In the genomic region with DNA sequence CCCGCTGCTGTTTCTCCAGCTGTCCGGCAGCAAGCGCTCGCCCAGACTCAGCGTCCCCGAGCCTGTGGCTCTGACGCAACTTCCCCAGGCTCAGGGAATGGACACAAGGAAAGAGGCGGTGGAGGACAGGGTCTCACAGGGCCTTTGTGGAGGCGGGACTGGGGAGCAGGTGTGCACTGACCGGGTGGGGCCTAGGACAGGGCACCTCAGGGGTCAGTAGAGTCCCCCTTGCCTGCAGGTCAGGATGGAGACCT, we compare ENCODE assay signal across 24 cellular contexts. TPM values are rescaled to one million over a fixed set of nuclear protein-coding genes. Genes with fewer than 3 reads are reported as not detected.
DNase-seq lines count a peak whose midpoint lies in the region; ATAC-seq, FAIRE-seq and TF ChIP-seq lines count a peak whose summit lies in the region.
"Had no signal": no experiment of that assay in that cellular context is flagged by ENCODE, and none has a peak within 500 bp of the region (broad histone marks: within the 10 kb centered on the region; RNA-seq: fewer than 3 reads in every experiment).

No MANE protein-coding gene starts in this region.

- H3K4me1 ChIP-seq in HepG2 (ENCODE audit: insufficient read depth, low read length) (peaks cover 31% of the 10 kb centered on the region), right lobe of liver (no peaks in the 10 kb centered on the region), H1 (replicated peaks in 1 of 4; ENCODE audit: control insufficient read depth in 3 of 4, insufficient read depth in 4 of 4, low read length in 3 of 4) (no peaks in the 10 kb centered on the region; a peak in 1 of 7 replicates), psoas muscle (peaks cover 15% of the 10 kb centered on the region), kidney (ENCODE audit: control insufficient read depth in 1 of 2, insufficient read depth in 1 of 2, low read depth in 1 of 2, low read length in 2 of 2) (peaks cover 0 to 2% of the 10 kb centered on the region in 2 donors)
- H3K4me1 ChIP-seq: BE2C, HAP-1 had no signal

- no peak overlapping the region for H2BK20ac ChIP-seq in H1 (ENCODE audit: low read length)

- H3K14ac ChIP-seq in H1 (ENCODE audit: insufficient read length): no peak overlapping the region

- no peak for FAIRE-seq in HepG2 (lab: Jason Lieb, UNC)
- FAIRE-seq in H1 (lab: Jason Lieb, UNC): no peak
- no peak for FAIRE-seq in kidney (lab: Jason Lieb, UNC)
- FAIRE-seq: A549, GM12891, GM18507, H54 had no signal

- TF ChIP-seq EP300 in HepG2 (IDR thresholded peaks at IDR 0.05; ENCODE audit: low read depth in 2 of 2, low read length in 2 of 2) (no peak), HepG2 (CRISPR knock-in tag; IDR thresholded peaks at IDR 0.05; ENCODE audit: borderline replicate concordance) (no peak), H1 (IDR thresholded peaks at IDR 0.05; ENCODE audit: borderline replicate concordance in 1 of 2, low read depth in 2 of 2, low read length in 2 of 2) (no peak)

- H3K79me2 ChIP-seq in HepG2 (ENCODE audit: insufficient read depth, low read length) (no peaks in the 10 kb centered on the region), H1 (ENCODE audit: control insufficient read depth in 1 of 2, insufficient read depth in 2 of 2, low read length in 2 of 2) (no peaks in the 10 kb centered on the region)

- H3K4me3 ChIP-seq in HepG2 (replicated peaks in 1 of 3; ENCODE audit: insufficient read depth in 1 of 3, low read depth in 2 of 3, low read length in 3 of 3) (no peak overlapping the region), right lobe of liver (no peak overlapping the region), H1 (ENCODE audit: extremely low read depth in 1 of 4, insufficient read depth in 2 of 4, low read depth in 3 of 4, low read length in 4 of 4) (no peak overlapping the region), psoas muscle (no peak overlapping the region), kidney (ENCODE audit: low read length in 2 of 2) (no peak overlapping the region)
- H3K4me3 ChIP-seq: A549, GM23338, HAP-1 had no signal

- intact Hi-C loops in HepG2 (cut with micrococcal nuclease; ENCODE audit: unreplicated experiment): no loop called here
- intact Hi-C loops in right lobe of liver (cut with DNase I): no loop called here
- intact Hi-C loops in psoas muscle (cut with DNase I): no loop called here
- intact Hi-C loops in kidney (cut with DNase I): no loop called here

- no peak overlapping the region for H3K4ac ChIP-seq in H1 (replicated peaks; ENCODE audit: insufficient read length, low read depth, low read length)

- no peak overlapping the region for H3K56ac ChIP-seq in H1 (replicated peaks; ENCODE audit: insufficient read length, low read depth, low read length)

- H4K20me1 ChIP-seq in HepG2 (ENCODE audit: insufficient read depth, low read length): peaks cover 3% of the 10 kb centered on the region; the same call in 1 of the 2 replicates
- peaks cover 0 to 10% of the 10 kb centered on the region in 2 experiments for H4K20me1 ChIP-seq in H1 (replicated peaks in 1 of 2; ENCODE audit: control insufficient read depth in 1 of 2, insufficient read depth in 2 of 2, low read length in 2 of 2)

- no peak overlapping the region for H3K23ac ChIP-seq in H1 (ENCODE audit: insufficient read length)

- no peak overlapping the region for H2BK120ac ChIP-seq in H1 (replicated peaks; ENCODE audit: low read depth, low read length)

- H2BK5ac ChIP-seq in H1 (ENCODE audit: low read depth, low read length): no peak overlapping the region; the same call in 1 of the 2 replicates

- no peak overlapping the region for H3K27ac ChIP-seq in HepG2 (ENCODE audit: extremely low read length, insufficient read depth, low read length)
- H3K27ac ChIP-seq in right lobe of liver: no peak overlapping the region
- H3K27ac ChIP-seq in H1 (ENCODE audit: low read depth, low read length): no peak overlapping the region
- no peak overlapping the region for H3K27ac ChIP-seq in psoas muscle
- H3K27ac ChIP-seq in kidney (ENCODE audit: low read depth in 2 of 2, low read length in 2 of 2): no peak overlapping the region

- ATAC-seq in HepG2: no peak
- no peak for ATAC-seq in right lobe of liver
- peak; percentile 23 to 41 (median 36) for ATAC-seq in psoas muscle
- ATAC-seq in HG02870 (IDR thresholded peaks at IDR 0.05; ENCODE audit: unreplicated experiment): no peak
- ATAC-seq: A549 had no signal

- BruUV-seq in HepG2 (replicated peaks; lab: Mats Ljungman, UMichigan): no TSS peak

- H3K36me3 ChIP-seq in HepG2 (replicated peaks in 1 of 2; ENCODE audit: control insufficient read depth in 1 of 2, insufficient read depth in 2 of 2, low read length in 2 of 2) (peaks cover 31 to 52% of the 10 kb centered on the region in 2 experiments), right lobe of liver (peaks cover 0 to 6% (median 0%) of the 10 kb centered on the region in 4 donors), H1 (ENCODE audit: control insufficient read depth in 2 of 4, insufficient read depth in 4 of 4, low read length in 3 of 4) (peaks cover 28 to 69% (median 58%) of the 10 kb centered on the region in 4 experiments; a peak in 7 of 8 replicates), psoas muscle (ENCODE audit: insufficient read depth in 1 of 2, low read depth in 1 of 2) (peaks cover 0 to 57% of the 10 kb centered on the region in 2 donors), kidney (ENCODE audit: control insufficient read depth in 1 of 2, insufficient read depth in 2 of 2, low read length in 2 of 2) (peaks cover 4 to 28% of the 10 kb centered on the region in 2 donors)
- H3K36me3 ChIP-seq: BE2C had no signal

- TF ChIP-seq RAD21 in HepG2 (CRISPR knock-in tag; IDR thresholded peaks at IDR 0.05) (no peak), H1 (IDR thresholded peaks at IDR 0.05 in 1 of 2, conservative IDR thresholded peaks at IDR 0.05 in 1 of 2; ENCODE audit: low read depth in 2 of 2, low read length in 2 of 2) (no peak)

- no peaks in the 10 kb centered on the region; the same call in 1 of the 2 replicates for H3K79me1 ChIP-seq in H1 (ENCODE audit: low read depth, low read length)

- in situ Hi-C loops in HepG2 (cut with HindIII; ENCODE audit: extremely low pct_ligation_motif_present, low pct_unique_long_range_greater_than_20kb): no loop called here

- DNase-seq in HepG2 (ENCODE audit: low spot score) (no peak), right lobe of liver (no peak), H1 (ENCODE audit: low read depth in 1 of 2, low spot score in 2 of 2) (no peak), psoas muscle (peak in 1 of 2 donors; percentile 9), epidermal melanocyte (ENCODE audit: insufficient read length, low spot score) (no peak), kidney (no peak)
- DNase-seq: 8988T, ACHN, AML-193, BE2C, Calu3, COR-L47, DMS53, DMS79 treated with DMSO at 0.1 percent for 48 hours, GF-D8, HFFc6 had no signal

- CTCF ChIA-PET in HepG2 (lab: Yijun Ruan, JAX; ENCODE audit: low intra/inter-chr PET ratio, low total read pairs) (no interaction called here), H1 (lab: Charles Lee; ENCODE audit: partially characterized antibody) (interaction anchor here (0.9 kb wide), 1 partner anchor 21 kb away, joined by 4 read pairs; no protein-coding TSS in a partner anchor)

- H2AFZ ChIP-seq in HepG2 (ENCODE audit: low read length) (no peak overlapping the region), H1 (ENCODE audit: low read length) (no peak overlapping the region)
- H2AFZ ChIP-seq: GM23338 had no signal

- POLR2A ChIA-PET in HepG2 (lab: Yijun Ruan, JAX): interaction anchor here (1.4 to 2.3 kb wide), 2 partner anchors 21 to 29 kb away, joined by 5 to 12 read pairs; partner anchors contain the start of gene LAMA5
- POLR2A ChIA-PET in H1 (lab: Charles Lee; ENCODE audit: partially characterized antibody): interaction anchor here (0.8 to 12.3 kb wide), 9 partner anchors 13 to 43 kb away, joined by 3 to 95 read pairs (median 5); partner anchors contain the start of gene RPS21

- no peak overlapping the region for H2BK12ac ChIP-seq in H1 (ENCODE audit: low read depth, low read length)

- H3K23me2 ChIP-seq in H1 (ENCODE audit: low read depth, low read length): no peaks in the 10 kb centered on the region; the same call in 1 of the 2 replicates

- H3K9ac ChIP-seq in HepG2 (ENCODE audit: insufficient read depth, low read depth, low read length): no peak overlapping the region
- H3K9ac ChIP-seq in H1 (replicated peaks in 1 of 4; ENCODE audit: extremely low read depth in 1 of 4, low read depth in 3 of 4, low read length in 3 of 4): no peak overlapping the region
- no peak overlapping the region for H3K9ac ChIP-seq in kidney (ENCODE audit: low read length in 2 of 2)

- H3K9me3 ChIP-seq in HepG2 (ENCODE audit: low read length): no peaks in the 10 kb centered on the region
- no peaks in the 10 kb centered on the region for H3K9me3 ChIP-seq in right lobe of liver
- peaks cover 0 to 3% of the 10 kb centered on the region in 2 experiments; a peak in 2 of 4 replicates for H3K9me3 ChIP-seq in H1 (ENCODE audit: insufficient read depth in 2 of 2, low read depth in 1 of 2, low read length in 1 of 2)
- H3K9me3 ChIP-seq in psoas muscle: no peaks in the 10 kb centered on the region
- H3K9me3 ChIP-seq in kidney (ENCODE audit: control insufficient read depth in 1 of 2, low read length in 2 of 2): no peaks in the 10 kb centered on the region
- H3K9me3 ChIP-seq: BE2C, HAP-1 had no signal

- no peak overlapping the region for H4K91ac ChIP-seq in H1 (replicated peaks; ENCODE audit: insufficient read length, low read length)

- TF ChIP-seq CTCF in HepG2 (CRISPR knock-in tag; IDR thresholded peaks at IDR 0.05) (no peak), right lobe of liver (IDR thresholded peaks at IDR 0.05) (no peak), H1 (IDR thresholded peaks at IDR 0.05; ENCODE audit: control extremely low read depth in 1 of 3, insufficient read depth in 1 of 3, low read depth in 1 of 3, low read length in 3 of 3) (no peak), psoas muscle (IDR thresholded peaks at IDR 0.05) (no peak), kidney (IDR thresholded peaks at IDR 0.05; ENCODE audit: borderline replicate concordance, extremely low read depth, insufficient read depth) (no peak)

- H2AK5ac ChIP-seq in H1 (ENCODE audit: low read depth, low read length): no peak overlapping the region

- H4K5ac ChIP-seq in H1 (ENCODE audit: insufficient read length, low read depth, low read length): no peak overlapping the region

- H3K4me2 ChIP-seq in HepG2 (ENCODE audit: low read depth, low read length) (no peak overlapping the region), H1 (ENCODE audit: insufficient read depth in 1 of 2, low read depth in 2 of 2, low read length in 2 of 2) (no peak overlapping the region)
- H3K4me2 ChIP-seq: A549, GM23338 had no signal

- WGBS in HepG2 (ENCODE audit: low lambda C conversion rate): 94% methylated on average over 9 of the region's 10 CpGs
- WGBS in right lobe of liver (ENCODE audit: insufficient coverage, low coverage, low lambda C conversion rate, missing lambda C conversion rate): no CpG with 5 or more reads among the region's 10 CpGs
- WGBS in H1 (ENCODE audit: extremely low coverage in 1 of 2, insufficient coverage in 1 of 2, insufficient read length in 1 of 2, insufficient replicate concordance in 2 of 2, low coverage in 1 of 2, low lambda C conversion rate in 2 of 2, missing lambda C conversion rate in 1 of 2), 2 experiments: 94% methylated on average over 10 of the region's 10 CpGs; no CpG with 5 or more reads in 1 of the 2 experiments
- 52 to 74% (median 52%) methylated on average over 9 to 10 of the region's 10 CpGs for WGBS in psoas muscle, 3 donors

- TF ChIP-seq POLR2A in HepG2 (IDR thresholded peaks at IDR 0.05; ENCODE audit: insufficient read depth in 1 of 2, low read depth in 2 of 2, low read length in 2 of 2): no peak
- TF ChIP-seq POLR2A in right lobe of liver (IDR thresholded peaks at IDR 0.05): no peak
- no peak for TF ChIP-seq POLR2A in H1 (IDR thresholded peaks at IDR 0.05; ENCODE audit: control extremely low read depth in 1 of 2, low read depth in 2 of 2, low read length in 2 of 2)

- no peak overlapping the region for H2BK15ac ChIP-seq in H1 (ENCODE audit: low read length)

- peak overlapping the region; percentile 57; the same call in 1 of the 2 replicates for H4K8ac ChIP-seq in H1 (ENCODE audit: extremely low read depth, insufficient read depth, low read length)

- H3K18ac ChIP-seq in H1 (ENCODE audit: extremely low read depth, low read length): no peak overlapping the region

- H3K27me3 ChIP-seq in HepG2 (ENCODE audit: control insufficient read depth in 1 of 2, insufficient read depth in 2 of 2, low read length in 2 of 2) (no peaks in the 10 kb centered on the region), right lobe of liver (no peaks in the 10 kb centered on the region), H1 (replicated peaks in 1 of 4; ENCODE audit: control insufficient read depth in 3 of 4, extremely low read depth in 1 of 4, insufficient read depth in 3 of 4, low read length in 3 of 4) (no peaks in the 10 kb centered on the region), psoas muscle (ENCODE audit: insufficient read depth in 3 of 3, low read length in 2 of 3) (no peaks in the 10 kb centered on the region)
- H3K27me3 ChIP-seq: BE2C had no signal

RNA-seq across cellular contexts. Expression of gene LAMA5, which starts 20.0 kb away (rescaled TPM):
- total RNA-seq in HepG2 (2016; rRNA removed; fragmentation: Illumina TruSeq; extraction: Trizol) (28.5 and 44.7 TPM in 2 replicates), right lobe of liver (10 to 100 TPM; 30.3 to 80.8 (median 47.1) TPM), psoas muscle (10 to 100 TPM; 27.2 to 74.6 (median 46.5) TPM), kidney (342 TPM)
- total RNA-seq in HepG2 (2016; cell fraction: cytosol; rRNA removed; fragmentation: Illumina TruSeq; extraction: Trizol; ENCODE audit: low read depth): 32.2 and 40.1 TPM in 2 replicates
- 24.0 and 53.5 TPM in 2 replicates for total RNA-seq in HepG2 (2016; cell fraction: insoluble cytoplasmic fraction; rRNA removed; fragmentation: Illumina TruSeq; extraction: Trizol)
- 23.5 and 24.2 TPM in 2 replicates for total RNA-seq in HepG2 (2016; cell fraction: membrane; rRNA removed; fragmentation: Illumina TruSeq; extraction: Trizol)
- 108 and 131 TPM in 2 replicates for total RNA-seq in HepG2 (2016; cell fraction: nucleus; rRNA removed; fragmentation: Illumina TruSeq; extraction: Trizol)
- polyA plus RNA-seq in HepG2 (2011; rRNA removed) (21.0 and 22.7 TPM in 2 replicates), H1 (2011; rRNA removed) (34.4 and 90.7 TPM in 2 replicates), psoas muscle (10 to 100 TPM; 14.4 to 40.5 (median 23.3) TPM), kidney (ENCODE audit: insufficient read depth, low read depth, low replicate concordance) (94.0 TPM)
- 9.5 and 17.6 TPM in 2 replicates for polyA plus RNA-seq in HepG2 (2011; cell fraction: cytosol; rRNA removed)
- 504 and 754 TPM in 2 replicates for polyA plus RNA-seq in HepG2 (2011; cell fraction: nucleus; rRNA removed)
- polyA plus RNA-seq in HepG2 (2012): 96.2 and 135 TPM in 2 replicates
- 12.5 and 12.7 TPM in 2 replicates for polyA plus RNA-seq in HepG2 (2016; cell fraction: cytosol; fragmentation: Illumina TruSeq; extraction: Trizol; ENCODE audit: low read depth)
- polyA plus RNA-seq in HepG2 (2016; cell fraction: insoluble cytoplasmic fraction; fragmentation: Illumina TruSeq; extraction: Trizol; ENCODE audit: low read depth): 34.3 and 49.3 TPM in 2 replicates
- 14.2 and 17.2 TPM in 2 replicates for polyA plus RNA-seq in HepG2 (2016; cell fraction: membrane; fragmentation: Illumina TruSeq; extraction: Trizol; ENCODE audit: low read depth)
- polyA plus RNA-seq in HepG2 (2016; cell fraction: nucleus; fragmentation: Illumina TruSeq; extraction: Trizol; ENCODE audit: insufficient read depth, low read depth): 598 and 620 TPM in 2 replicates
- 26.2 and 35.7 TPM in 2 replicates for polyA minus RNA-seq in HepG2 (2011; rRNA and poly(A)+ RNA removed; ENCODE audit: low replicate concordance)
- polyA minus RNA-seq in HepG2 (2011; cell fraction: cytosol; rRNA and poly(A)+ RNA removed): 23.2 and 27.1 TPM in 2 replicates
- 70.0 and 71.2 TPM in 2 replicates for polyA minus RNA-seq in HepG2 (2011; cell fraction: nucleus; rRNA and poly(A)+ RNA removed)
- total RNA-seq in H1 (2021; fragmentation: NEBNext Ultra II Directional; extraction: Animal tissue kit (Norgen Biotek cat#: 25700)): 210 and 225 TPM in 2 replicates
- 57.6 TPM for polyA plus RNA-seq in H1 (2011; cell fraction: cytosol; rRNA removed)
- polyA plus RNA-seq in H1 (2011; cell fraction: nucleus; rRNA removed): 648 TPM
- polyA plus RNA-seq in H1 (2012, experiment 1 of 2): 136 to 235 TPM (median 223 TPM) in 4 replicates
- 130 TPM for polyA plus RNA-seq in H1 (2012, experiment 2 of 2)
- 107 TPM for polyA plus RNA-seq in H1 (2013, experiment 1 of 2)
- polyA plus RNA-seq in H1 (2013, experiment 2 of 2): 82.4 TPM
- 24.2 and 31.4 TPM in 2 replicates for polyA minus RNA-seq in H1 (2011; rRNA and poly(A)+ RNA removed)
- polyA minus RNA-seq in H1 (2011; cell fraction: cytosol; rRNA and poly(A)+ RNA removed): 70.1 TPM
- 212 TPM for polyA minus RNA-seq in H1 (2011; cell fraction: nucleus; rRNA and poly(A)+ RNA removed)
- polyA plus RNA-seq: CD4-positive, alpha-beta memory T cell had no signal

RNA-seq across cellular contexts. Expression of gene RPS21, which starts 39.8 kb away (rescaled TPM):
- total RNA-seq in HepG2 (2016; rRNA removed; fragmentation: Illumina TruSeq; extraction: Trizol): 2,584 and 2,647 TPM in 2 replicates
- 3,497 and 3,511 TPM in 2 replicates for total RNA-seq in HepG2 (2016; cell fraction: cytosol; rRNA removed; fragmentation: Illumina TruSeq; extraction: Trizol; ENCODE audit: low read depth)
- total RNA-seq in HepG2 (2016; cell fraction: insoluble cytoplasmic fraction; rRNA removed; fragmentation: Illumina TruSeq; extraction: Trizol): 2,606 and 2,768 TPM in 2 replicates
- total RNA-seq in HepG2 (2016; cell fraction: membrane; rRNA removed; fragmentation: Illumina TruSeq; extraction: Trizol): 4,939 and 5,761 TPM in 2 replicates
- total RNA-seq in HepG2 (2016; cell fraction: nucleus; rRNA removed; fragmentation: Illumina TruSeq; extraction: Trizol): 1,156 and 1,166 TPM in 2 replicates
- polyA plus RNA-seq in HepG2 (2011; rRNA removed): 9,925 and 11,063 TPM in 2 replicates
- polyA plus RNA-seq in HepG2 (2011; cell fraction: cytosol; rRNA removed): 11,031 and 15,081 TPM in 2 replicates
- 5,156 and 5,267 TPM in 2 replicates for polyA plus RNA-seq in HepG2 (2011; cell fraction: nucleus; rRNA removed)
- polyA plus RNA-seq in HepG2 (2012): 6,658 and 8,852 TPM in 2 replicates
- 5,362 and 5,590 TPM in 2 replicates for polyA plus RNA-seq in HepG2 (2016; cell fraction: cytosol; fragmentation: Illumina TruSeq; extraction: Trizol; ENCODE audit: low read depth)
- 3,197 and 3,428 TPM in 2 replicates for polyA plus RNA-seq in HepG2 (2016; cell fraction: insoluble cytoplasmic fraction; fragmentation: Illumina TruSeq; extraction: Trizol; ENCODE audit: low read depth)
- 5,998 and 6,820 TPM in 2 replicates for polyA plus RNA-seq in HepG2 (2016; cell fraction: membrane; fragmentation: Illumina TruSeq; extraction: Trizol; ENCODE audit: low read depth)
- polyA plus RNA-seq in HepG2 (2016; cell fraction: nucleus; fragmentation: Illumina TruSeq; extraction: Trizol; ENCODE audit: insufficient read depth, low read depth): 2,753 and 2,989 TPM in 2 replicates
- polyA minus RNA-seq in HepG2 (2011; rRNA and poly(A)+ RNA removed; ENCODE audit: low replicate concordance): 2,340 and 3,999 TPM in 2 replicates
- polyA minus RNA-seq in HepG2 (2011; cell fraction: cytosol; rRNA and poly(A)+ RNA removed): 1,154 and 1,167 TPM in 2 replicates
- polyA minus RNA-seq in HepG2 (2011; cell fraction: nucleus; rRNA and poly(A)+ RNA removed): 809 and 896 TPM in 2 replicates
- 100 to 1,000 TPM; 339 to 696 (median 413) TPM for total RNA-seq in right lobe of liver
- total RNA-seq in H1 (2021; fragmentation: NEBNext Ultra II Directional; extraction: Animal tissue kit (Norgen Biotek cat#: 25700)): 1,787 and 1,829 TPM in 2 replicates
- polyA plus RNA-seq in H1 (2011; rRNA removed): 7,219 and 8,331 TPM in 2 replicates
- polyA plus RNA-seq in H1 (2011; cell fraction: cytosol; rRNA removed): 7,720 TPM
- 4,705 TPM for polyA plus RNA-seq in H1 (2011; cell fraction: nucleus; rRNA removed)
- 4,429 to 5,604 TPM (median 4,871 TPM) in 4 replicates for polyA plus RNA-seq in H1 (2012, experiment 1 of 2)
- 4,124 TPM for polyA plus RNA-seq in H1 (2012, experiment 2 of 2)
- polyA plus RNA-seq in H1 (2013, experiment 1 of 2): 4,907 TPM
- polyA plus RNA-seq in H1 (2013, experiment 2 of 2): 4,204 TPM
- 654 and 663 TPM in 2 replicates for polyA minus RNA-seq in H1 (2011; rRNA and poly(A)+ RNA removed)
- 718 TPM for polyA minus RNA-seq in H1 (2011; cell fraction: cytosol; rRNA and poly(A)+ RNA removed)
- polyA minus RNA-seq in H1 (2011; cell fraction: nucleus; rRNA and poly(A)+ RNA removed): 1,108 TPM
- total RNA-seq in psoas muscle: 1,000 to 10,000 TPM in 3 of 4 donors, 100 to 1,000 TPM in 1; 602 to 1,206 (median 1,044) TPM
- 1,000 to 10,000 TPM; 3,473 to 5,162 (median 3,791) TPM for polyA plus RNA-seq in psoas muscle
- total RNA-seq in kidney: 1,221 TPM
- 2,336 TPM for polyA plus RNA-seq in kidney (ENCODE audit: insufficient read depth, low read depth, low replicate concordance)

RNA-seq across cellular contexts. Expression of gene ADRM1, which starts 44.3 kb away (rescaled TPM):
- 143 and 154 TPM in 2 replicates for total RNA-seq in HepG2 (2016; rRNA removed; fragmentation: Illumina TruSeq; extraction: Trizol)
- total RNA-seq in HepG2 (2016; cell fraction: cytosol; rRNA removed; fragmentation: Illumina TruSeq; extraction: Trizol; ENCODE audit: low read depth): 51.6 and 53.2 TPM in 2 replicates
- total RNA-seq in HepG2 (2016; cell fraction: insoluble cytoplasmic fraction; rRNA removed; fragmentation: Illumina TruSeq; extraction: Trizol): 149 and 159 TPM in 2 replicates
- total RNA-seq in HepG2 (2016; cell fraction: membrane; rRNA removed; fragmentation: Illumina TruSeq; extraction: Trizol): 59.3 and 62.8 TPM in 2 replicates
- 76.2 and 86.5 TPM in 2 replicates for total RNA-seq in HepG2 (2016; cell fraction: nucleus; rRNA removed; fragmentation: Illumina TruSeq; extraction: Trizol)
- 92.9 and 106 TPM in 2 replicates for polyA plus RNA-seq in HepG2 (2011; rRNA removed)
- polyA plus RNA-seq in HepG2 (2011; cell fraction: cytosol; rRNA removed): 90.4 and 144 TPM in 2 replicates
- 158 and 185 TPM in 2 replicates for polyA plus RNA-seq in HepG2 (2011; cell fraction: nucleus; rRNA removed)
- 62.1 and 86.3 TPM in 2 replicates for polyA plus RNA-seq in HepG2 (2012)
- 50.3 and 52.6 TPM in 2 replicates for polyA plus RNA-seq in HepG2 (2016; cell fraction: cytosol; fragmentation: Illumina TruSeq; extraction: Trizol; ENCODE audit: low read depth)
- 185 and 189 TPM in 2 replicates for polyA plus RNA-seq in HepG2 (2016; cell fraction: insoluble cytoplasmic fraction; fragmentation: Illumina TruSeq; extraction: Trizol; ENCODE audit: low read depth)
- 54.2 and 55.6 TPM in 2 replicates for polyA plus RNA-seq in HepG2 (2016; cell fraction: membrane; fragmentation: Illumina TruSeq; extraction: Trizol; ENCODE audit: low read depth)
- polyA plus RNA-seq in HepG2 (2016; cell fraction: nucleus; fragmentation: Illumina TruSeq; extraction: Trizol; ENCODE audit: insufficient read depth, low read depth): 165 and 171 TPM in 2 replicates
- polyA minus RNA-seq in HepG2 (2011; rRNA and poly(A)+ RNA removed; ENCODE audit: low replicate concordance): 92.6 and 107 TPM in 2 replicates
- polyA minus RNA-seq in HepG2 (2011; cell fraction: cytosol; rRNA and poly(A)+ RNA removed): 50.7 and 55.0 TPM in 2 replicates
- polyA minus RNA-seq in HepG2 (2011; cell fraction: nucleus; rRNA and poly(A)+ RNA removed): 47.2 and 49.4 TPM in 2 replicates
- 100 to 1,000 TPM in 2 of 6 experiments, 10 to 100 TPM in 4; 49.5 to 139 (median 55.7) TPM for total RNA-seq in right lobe of liver
- total RNA-seq in H1 (2021; fragmentation: NEBNext Ultra II Directional; extraction: Animal tissue kit (Norgen Biotek cat#: 25700)): 126 and 138 TPM in 2 replicates
- polyA plus RNA-seq in H1 (2011; rRNA removed): 214 and 260 TPM in 2 replicates
- polyA plus RNA-seq in H1 (2011; cell fraction: cytosol; rRNA removed): 209 TPM
- polyA plus RNA-seq in H1 (2011; cell fraction: nucleus; rRNA removed): 180 TPM
- 119 to 168 TPM (median 157 TPM) in 4 replicates for polyA plus RNA-seq in H1 (2012, experiment 1 of 2)
- 141 TPM for polyA plus RNA-seq in H1 (2012, experiment 2 of 2)
- 137 TPM for polyA plus RNA-seq in H1 (2013, experiment 1 of 2)
- polyA plus RNA-seq in H1 (2013, experiment 2 of 2): 131 TPM
- 39.2 and 45.4 TPM in 2 replicates for polyA minus RNA-seq in H1 (2011; rRNA and poly(A)+ RNA removed)
- 68.0 TPM for polyA minus RNA-seq in H1 (2011; cell fraction: cytosol; rRNA and poly(A)+ RNA removed)
- polyA minus RNA-seq in H1 (2011; cell fraction: nucleus; rRNA and poly(A)+ RNA removed): 67.0 TPM
- 100 to 1,000 TPM; 142 to 280 (median 238) TPM for total RNA-seq in psoas muscle
- polyA plus RNA-seq in psoas muscle: 100 to 1,000 TPM; 355 to 603 (median 460) TPM
- 64.4 TPM for total RNA-seq in kidney
- 79.4 TPM for polyA plus RNA-seq in kidney (ENCODE audit: insufficient read depth, low read depth, low replicate concordance)

Comparison
In these comparisons a context has a peak if more than half of its experiments do, and no peak if none do; other contexts are left out.
1. ATAC-seq: peak in psoas muscle (4 of 4); none in HepG2 (single experiment), right lobe of liver (0 of 4) and HG02870 (single experiment).
2. Of the 41 proteins assayed by ChIP-seq in both HepG2 and H1: peak only in HepG2: CEBPB; only in H1: none; in both: none; in neither: 40.